Comparison of ENCODE assay signal across 32 cellular contexts in genomic region chrX:123140454-123140853, GRCh38. TPM values are rescaled to one million over a fixed set of nuclear protein-coding genes. Genes with fewer than 3 reads are reported as not detected.
"Had no signal": no experiment of that assay in that cellular context is flagged by ENCODE, and none has a peak within 500 bp of the region (broad histone marks: within the 10 kb centered on the region; RNA-seq: fewer than 3 reads in every experiment).

No MANE protein-coding gene starts in this region.

- H3K9ac ChIP-seq: neural progenitor cell, parathyroid adenoma had no signal

- H3K27ac ChIP-seq: heart left ventricle, left lung, neural progenitor cell, neutrophil, parathyroid adenoma, psoas muscle, right atrium auricular region, skin epidermis, suprapubic skin, thoracic aorta, tibial artery, upper lobe of right lung had no signal

- H3K9me3 ChIP-seq: heart left ventricle, left lung, neutrophil, psoas muscle, right atrium auricular region, suprapubic skin, thoracic aorta, tibial artery, upper lobe of right lung had no signal

- FAIRE-seq: urothelium cell line had no signal

- H3K9me3 Mint-ChIP-seq: immature natural killer cell, neural progenitor cell had no signal

- H3K79me2 ChIP-seq: parathyroid adenoma had no signal

- H3K4me2 ChIP-seq: neural progenitor cell had no signal

- H3K4me3 Mint-ChIP-seq: immature natural killer cell; mesothelial cell of epicardium; naive B cell; natural killer cell; nephron progenitor cell; neural progenitor cell; stimulated activated naive B cell treated with anti-CD40 and anti-IgM and Interleukin-4, amounts not matched to agents 10 μg/mL and 1 μg/mL and 100 μg/mL, for 72 hours had no signal

- H2AFZ ChIP-seq: neural progenitor cell, parathyroid adenoma had no signal

- DNase-seq: heart left ventricle; hypothalamus; immature natural killer cell; islet precursor cell; left lung; mesendoderm; naive B cell; natural killer cell; nephron progenitor cell; occipital lobe; psoas muscle; stimulated activated CD4-positive, alpha-beta T cell treated with anti-CD3 and anti-CD28 coated beads, Interleukin-12 subunit alpha, Interleukin-12 subunit beta, amount 100 ng/mL, for 4 hours; stimulated activated CD4-positive, alpha-beta T cell treated with anti-CD3 and anti-CD28 coated beads, Interleukin-15, amount 100 ng/mL, for 24 hours; stimulated activated CD4-positive, alpha-beta T cell treated with anti-CD3 and anti-CD28 coated beads, Interleukin-2, amount 100 ng/mL, for 24 hours; stimulated activated CD4-positive, alpha-beta T cell treated with anti-CD3 and anti-CD28 coated beads, Interleukin-4, amount 100 ng/mL, for 1 hour; stimulated activated naive B cell treated with anti-CD40 and anti-IgM and Interleukin-4, amounts not matched to agents 10 μg/mL and 1 μg/mL and 100 μg/mL, for 72 hours; stimulated activated naive CD8-positive, alpha-beta T cell treated with anti-CD3 and anti-CD28 coated beads, Interleukin-15, Interleukin-2, amounts not matched to agents 100 U/mL and 50 U/mL, for 24 hours; tibial artery; trophoblast cell; upper lobe of right lung had no signal

- H3K27ac Mint-ChIP-seq: immature natural killer cell; mesothelial cell of epicardium; natural killer cell; nephron progenitor cell; neural progenitor cell; stimulated activated naive B cell treated with anti-CD40 and anti-IgM and Interleukin-4, amounts not matched to agents 10 μg/mL and 1 μg/mL and 100 μg/mL, for 72 hours had no signal

- H3K4me3 ChIP-seq: heart left ventricle, left lung, lung, neural progenitor cell, psoas muscle, right atrium auricular region, skin epidermis, suprapubic skin, thoracic aorta, tibial artery, upper lobe of right lung had no signal

- H3K36me3 Mint-ChIP-seq: immature natural killer cell; mesothelial cell of epicardium; naive B cell; natural killer cell; neural progenitor cell; stimulated activated naive B cell treated with anti-CD40 and anti-IgM and Interleukin-4, amounts not matched to agents 10 μg/mL and 1 μg/mL and 100 μg/mL, for 72 hours had no signal

- H3K27me3 Mint-ChIP-seq: naive B cell; stimulated activated naive B cell treated with anti-CD40 and anti-IgM and Interleukin-4, amounts not matched to agents 10 μg/mL and 1 μg/mL and 100 μg/mL, for 72 hours had no signal

- H3K27me3 ChIP-seq: heart left ventricle, left lung, neural progenitor cell, neutrophil, right atrium auricular region, suprapubic skin, tibial artery, upper lobe of right lung had no signal

- H3K36me3 ChIP-seq: heart left ventricle, left lung, neural progenitor cell, neutrophil, right atrium auricular region, suprapubic skin, thoracic aorta, tibial artery, upper lobe of right lung had no signal

- ATAC-seq: heart left ventricle; left lung; natural killer cell; psoas muscle; sciatic nerve; stimulated activated naive B cell treated with anti-CD40 and anti-IgM and Interleukin-4, amounts not matched to agents 10 μg/mL and 1 μg/mL and 100 μg/mL, for 72 hours; stimulated activated naive CD8-positive, alpha-beta T cell treated with anti-CD3 and anti-CD28 coated beads, Interleukin-15, Interleukin-2, amounts not matched to agents 100 U/mL and 50 U/mL, for 24 hours; upper lobe of right lung had no signal

- H3K4me1 ChIP-seq: heart left ventricle, left lung, neural progenitor cell, parathyroid adenoma, psoas muscle, right atrium auricular region, suprapubic skin, tibial artery, upper lobe of right lung had no signal

- H3K4me1 Mint-ChIP-seq: immature natural killer cell; mesothelial cell of epicardium; naive B cell; natural killer cell; nephron progenitor cell; neural progenitor cell; stimulated activated naive B cell treated with anti-CD40 and anti-IgM and Interleukin-4, amounts not matched to agents 10 μg/mL and 1 μg/mL and 100 μg/mL, for 72 hours had no signal

RNA-seq across cellular contexts. Expression of gene GRIA3, which starts 43.6 kb away (rescaled TPM):
- total RNA-seq: natural killer cell, osteocyte, upper lobe of right lung had no signal
- polyA plus RNA-seq: immature natural killer cell had no signal
